Comparison of ENCODE assay signal across 8 cellular contexts in genomic region chr1:21869620-21870121, GRCh38. TPM values are rescaled to one million over a fixed set of nuclear protein-coding genes. Genes with fewer than 3 reads are reported as not detected.
DNase-seq lines count a peak whose midpoint lies in the region; ATAC-seq lines count a peak whose summit lies in the region.

No MANE protein-coding gene starts in this region.

- H3K9me3 ChIP-seq in BLaER1 treated with 17β-estradiol and CSF1 and Interleukin-3, amounts not matched to agents 10 nM and 100 nM (replicated peaks in 1 of 11), result no peaks in the 10 kb centered on the region

- ATAC-seq in HG02610 (IDR thresholded peaks at IDR 0.05; ENCODE audit: unreplicated experiment), result no peak
- no peak for ATAC-seq in HG02623 (IDR thresholded peaks at IDR 0.05; ENCODE audit: unreplicated experiment)

- peaks cover 13 to 65% (median 55%) of the 10 kb centered on the region in 10 experiments for H3K4me1 ChIP-seq in BLaER1 treated with 17β-estradiol and CSF1 and Interleukin-3, amounts not matched to agents 10 nM and 100 nM

- peak overlapping the region in 3 of 11 experiments; percentile 9 to 27 (median 13); a peak in 2 of 22 replicates for H3K9ac ChIP-seq in BLaER1 treated with 17β-estradiol and CSF1 and Interleukin-3, amounts not matched to agents 10 nM and 100 nM

- no peak overlapping the region for H3K4me3 ChIP-seq in BLaER1 treated with 17β-estradiol and CSF1 and Interleukin-3, amounts not matched to agents 10 nM and 100 nM

- H3K27me3 ChIP-seq in BLaER1 treated with 17β-estradiol and CSF1 and Interleukin-3, amounts not matched to agents 10 nM and 100 nM, result no peaks in the 10 kb centered on the region

- peaks cover 0 to 18% (median 0%) of the 10 kb centered on the region in 11 experiments; a peak in 1 of 22 replicates for H4K20me1 ChIP-seq in BLaER1 treated with 17β-estradiol and CSF1 and Interleukin-3, amounts not matched to agents 10 nM and 100 nM

- peak; percentile 69 for DNase-seq in NCI-H2107 (lab: John Stamatoyannopoulos, UW)
- DNase-seq in dermis blood vessel endothelial cell, result peak; percentile 87
- peak; percentile 95 for DNase-seq in mucosa of gallbladder (ENCODE audit: low spot score)
- DNase-seq in DMS114 treated with DMSO at 0.1 percent for 48 hours (lab: John Stamatoyannopoulos, UW; ENCODE audit: unreplicated experiment), result no peak
- no peak for DNase-seq in T-helper 2 cell

- H3K4me2 ChIP-seq in BLaER1 treated with 17β-estradiol and CSF1 and Interleukin-3, amounts not matched to agents 10 nM and 100 nM, result peak overlapping the region in 6 of 11 experiments; percentile 15 to 54 (median 43); a peak in 11 of 22 replicates

- peak overlapping the region in 2 of 11 experiments; percentile 11 to 13; a peak in 3 of 22 replicates for H3K27ac ChIP-seq in BLaER1 treated with 17β-estradiol and CSF1 and Interleukin-3, amounts not matched to agents 10 nM and 100 nM

- peaks cover 0 to 72% (median 37%) of the 10 kb centered on the region in 11 experiments; a peak in 14 of 22 replicates for H3K36me3 ChIP-seq in BLaER1 treated with 17β-estradiol and CSF1 and Interleukin-3, amounts not matched to agents 10 nM and 100 nM

RNA-seq across cellular contexts. Expression of gene LDLRAD2, which starts 57.6 kb away (rescaled TPM):
- total RNA-seq in dermis blood vessel endothelial cell (0.05 and 0.17 TPM in 2 replicates), mucosa of gallbladder (0.26 TPM)

Comparison
In these comparisons a context has a peak if more than half of its experiments do, and no peak if none do; other contexts are left out.
1. DNase-seq: peak in NCI-H2107 (single experiment), dermis blood vessel endothelial cell (single experiment) and mucosa of gallbladder (single experiment); none in DMS114 treated with DMSO at 0.1 percent for 48 hours (single experiment) and T-helper 2 cell (0 of 5).